ENCODE assay signal across 1 cellular context in the genomic region with DNA sequence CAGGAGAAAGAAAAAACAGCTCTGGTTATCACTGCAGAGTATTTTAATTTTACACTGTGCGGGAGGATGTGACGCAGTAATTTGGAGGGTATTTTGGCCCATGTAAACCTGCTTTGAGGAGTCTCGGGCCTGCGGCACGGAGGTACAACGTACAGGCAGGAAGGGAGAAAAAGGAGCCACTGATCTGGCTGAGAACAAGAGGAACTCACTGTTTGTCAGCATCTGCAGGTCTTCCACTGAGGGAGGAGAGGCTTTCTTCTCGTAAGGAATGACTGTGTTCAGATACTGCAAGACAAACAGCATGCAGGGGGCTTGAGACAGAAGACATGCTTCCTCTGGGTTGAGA.
TF ChIP-seq lines count a peak whose summit lies in the region.

No MANE protein-coding gene starts in this region.

TF ChIP-seq in SK-N-SH, 30 proteins besides CTCF, POLR2A, EP300 and RAD21 (continued from another document):
- TF ChIP-seq, protein P1, sequence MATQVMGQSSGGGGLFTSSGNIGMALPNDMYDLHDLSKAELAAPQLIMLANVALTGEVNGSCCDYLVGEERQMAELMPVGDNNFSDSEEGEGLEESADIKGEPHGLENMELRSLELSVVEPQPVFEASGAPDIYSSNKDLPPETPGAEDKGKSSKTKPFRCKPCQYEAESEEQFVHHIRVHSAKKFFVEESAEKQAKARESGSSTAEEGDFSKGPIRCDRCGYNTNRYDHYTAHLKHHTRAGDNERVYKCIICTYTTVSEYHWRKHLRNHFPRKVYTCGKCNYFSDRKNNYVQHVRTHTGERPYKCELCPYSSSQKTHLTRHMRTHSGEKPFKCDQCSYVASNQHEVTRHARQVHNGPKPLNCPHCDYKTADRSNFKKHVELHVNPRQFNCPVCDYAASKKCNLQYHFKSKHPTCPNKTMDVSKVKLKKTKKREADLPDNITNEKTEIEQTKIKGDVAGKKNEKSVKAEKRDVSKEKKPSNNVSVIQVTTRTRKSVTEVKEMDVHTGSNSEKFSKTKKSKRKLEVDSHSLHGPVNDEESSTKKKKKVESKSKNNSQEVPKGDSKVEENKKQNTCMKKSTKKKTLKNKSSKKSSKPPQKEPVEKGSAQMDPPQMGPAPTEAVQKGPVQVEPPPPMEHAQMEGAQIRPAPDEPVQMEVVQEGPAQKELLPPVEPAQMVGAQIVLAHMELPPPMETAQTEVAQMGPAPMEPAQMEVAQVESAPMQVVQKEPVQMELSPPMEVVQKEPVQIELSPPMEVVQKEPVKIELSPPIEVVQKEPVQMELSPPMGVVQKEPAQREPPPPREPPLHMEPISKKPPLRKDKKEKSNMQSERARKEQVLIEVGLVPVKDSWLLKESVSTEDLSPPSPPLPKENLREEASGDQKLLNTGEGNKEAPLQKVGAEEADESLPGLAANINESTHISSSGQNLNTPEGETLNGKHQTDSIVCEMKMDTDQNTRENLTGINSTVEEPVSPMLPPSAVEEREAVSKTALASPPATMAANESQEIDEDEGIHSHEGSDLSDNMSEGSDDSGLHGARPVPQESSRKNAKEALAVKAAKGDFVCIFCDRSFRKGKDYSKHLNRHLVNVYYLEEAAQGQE (IDR thresholded peaks at IDR 0.05; ENCODE audit: low read depth, low read length) = no peak
- TF ChIP-seq TCF12 (IDR thresholded peaks at IDR 0.05) = no peak
- no peak for TF ChIP-seq GABPA (IDR thresholded peaks at IDR 0.05; ENCODE audit: low read depth)
- no peak for TF ChIP-seq NRF1 (IDR thresholded peaks at IDR 0.05; ENCODE audit: low read depth, low read length)
- TF ChIP-seq GATA2 (CRISPR knock-in tag; IDR thresholded peaks at IDR 0.05) = no peak
- no peak for TF ChIP-seq FOXJ3 (CRISPR knock-in tag; IDR thresholded peaks at IDR 0.05)
- no peak for TF ChIP-seq RCOR1 (IDR thresholded peaks at IDR 0.05; ENCODE audit: low read length)
- no peak for TF ChIP-seq MXI1 (IDR thresholded peaks at IDR 0.05; ENCODE audit: low read depth, low read length)
- TF ChIP-seq, protein P2, sequence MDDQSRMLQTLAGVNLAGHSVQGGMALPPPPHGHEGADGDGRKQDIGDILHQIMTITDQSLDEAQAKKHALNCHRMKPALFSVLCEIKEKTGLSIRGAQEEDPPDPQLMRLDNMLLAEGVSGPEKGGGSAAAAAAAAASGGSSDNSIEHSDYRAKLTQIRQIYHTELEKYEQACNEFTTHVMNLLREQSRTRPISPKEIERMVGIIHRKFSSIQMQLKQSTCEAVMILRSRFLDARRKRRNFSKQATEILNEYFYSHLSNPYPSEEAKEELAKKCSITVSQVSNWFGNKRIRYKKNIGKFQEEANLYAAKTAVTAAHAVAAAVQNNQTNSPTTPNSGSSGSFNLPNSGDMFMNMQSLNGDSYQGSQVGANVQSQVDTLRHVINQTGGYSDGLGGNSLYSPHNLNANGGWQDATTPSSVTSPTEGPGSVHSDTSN (IDR thresholded peaks at IDR 0.05) = no peak
- TF ChIP-seq RXRA (IDR thresholded peaks at IDR 0.05; ENCODE audit: borderline replicate concordance, low read depth) = no peak
- TF ChIP-seq CHD2 (IDR thresholded peaks at IDR 0.05; ENCODE audit: low read length, partially characterized antibody) = no peak
- TF ChIP-seq, protein P3, sequence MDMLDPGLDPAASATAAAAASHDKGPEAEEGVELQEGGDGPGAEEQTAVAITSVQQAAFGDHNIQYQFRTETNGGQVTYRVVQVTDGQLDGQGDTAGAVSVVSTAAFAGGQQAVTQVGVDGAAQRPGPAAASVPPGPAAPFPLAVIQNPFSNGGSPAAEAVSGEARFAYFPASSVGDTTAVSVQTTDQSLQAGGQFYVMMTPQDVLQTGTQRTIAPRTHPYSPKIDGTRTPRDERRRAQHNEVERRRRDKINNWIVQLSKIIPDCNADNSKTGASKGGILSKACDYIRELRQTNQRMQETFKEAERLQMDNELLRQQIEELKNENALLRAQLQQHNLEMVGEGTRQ (IDR thresholded peaks at IDR 0.05; ENCODE audit: borderline replicate concordance, low read depth, low read length) = no peak
- TF ChIP-seq MEF2A (IDR thresholded peaks at IDR 0.05; ENCODE audit: borderline replicate concordance, low read depth) = no peak
- TF ChIP-seq, protein P4, sequence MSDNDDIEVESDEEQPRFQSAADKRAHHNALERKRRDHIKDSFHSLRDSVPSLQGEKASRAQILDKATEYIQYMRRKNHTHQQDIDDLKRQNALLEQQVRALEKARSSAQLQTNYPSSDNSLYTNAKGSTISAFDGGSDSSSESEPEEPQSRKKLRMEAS (IDR thresholded peaks at IDR 0.05; ENCODE audit: low read depth) = no peak
- TF ChIP-seq, protein P5, sequence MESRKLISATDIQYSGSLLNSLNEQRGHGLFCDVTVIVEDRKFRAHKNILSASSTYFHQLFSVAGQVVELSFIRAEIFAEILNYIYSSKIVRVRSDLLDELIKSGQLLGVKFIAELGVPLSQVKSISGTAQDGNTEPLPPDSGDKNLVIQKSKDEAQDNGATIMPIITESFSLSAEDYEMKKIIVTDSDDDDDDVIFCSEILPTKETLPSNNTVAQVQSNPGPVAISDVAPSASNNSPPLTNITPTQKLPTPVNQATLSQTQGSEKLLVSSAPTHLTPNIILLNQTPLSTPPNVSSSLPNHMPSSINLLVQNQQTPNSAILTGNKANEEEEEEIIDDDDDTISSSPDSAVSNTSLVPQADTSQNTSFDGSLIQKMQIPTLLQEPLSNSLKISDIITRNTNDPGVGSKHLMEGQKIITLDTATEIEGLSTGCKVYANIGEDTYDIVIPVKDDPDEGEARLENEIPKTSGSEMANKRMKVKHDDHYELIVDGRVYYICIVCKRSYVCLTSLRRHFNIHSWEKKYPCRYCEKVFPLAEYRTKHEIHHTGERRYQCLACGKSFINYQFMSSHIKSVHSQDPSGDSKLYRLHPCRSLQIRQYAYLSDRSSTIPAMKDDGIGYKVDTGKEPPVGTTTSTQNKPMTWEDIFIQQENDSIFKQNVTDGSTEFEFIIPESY (IDR thresholded peaks at IDR 0.05; ENCODE audit: borderline replicate concordance, low read depth) = no peak
- TF ChIP-seq YY1 (IDR thresholded peaks at IDR 0.05; ENCODE audit: low read depth) = no peak
- TF ChIP-seq JUND (IDR thresholded peaks at IDR 0.05) = no peak
